In genomic region chr11:1870326-1870696, GRCh38 we compare ENCODE assay signal across 8 cellular contexts. TPM values are rescaled to one million over a fixed set of nuclear protein-coding genes. Genes with fewer than 3 reads are reported as not detected.
A peak's percentile ranks its signal among the peaks of the same experiment; 100 is the strongest.
DNase-seq lines count a peak whose midpoint lies in the region; ATAC-seq, FAIRE-seq and TF ChIP-seq lines count a peak whose summit lies in the region.
"Had no signal": no experiment of that assay in that cellular context is flagged by ENCODE, and none has a peak within 500 bp of the region (broad histone marks: within the 10 kb centered on the region; RNA-seq: fewer than 3 reads in every experiment).

No MANE protein-coding gene starts in this region.

- H3K27ac ChIP-seq in A549 (peak overlapping the region in 1 of 2 experiments; percentile 56; a peak in 1 of 6 replicates), muscle layer of duodenum (ENCODE audit: low read length) (no peak overlapping the region)

- no peaks in the 10 kb centered on the region for H3K27me3 ChIP-seq in muscle layer of duodenum (ENCODE audit: low read depth, low read length)

- CTCF ChIA-PET in A549 (lab: Yijun Ruan, JAX): interaction anchor here (0.7 to 3.5 kb wide), 22 partner anchors 11 to 280 kb away, joined by 3 to 35 read pairs (median 4); partner anchors contain the start of genes LSP1, SYT8 and TNNI2

- peaks cover 49% of the 10 kb centered on the region for H3K4me1 Mint-ChIP-seq in activated naive CD8-positive, alpha-beta T cell (ENCODE audit: low read depth)

- H3K4me3 Mint-ChIP-seq in activated naive CD8-positive, alpha-beta T cell: peak overlapping the region; percentile 80

- H3K27me3 Mint-ChIP-seq in activated naive CD8-positive, alpha-beta T cell: no peaks in the 10 kb centered on the region

- no peak for FAIRE-seq in A549 (lab: Jason Lieb, UNC)

- DNase-seq in A549 (ENCODE audit: low read depth in 1 of 2, low spot score in 1 of 2): no peak
- DNase-seq in NK-92 (lab: John Stamatoyannopoulos, UW; ENCODE audit: unreplicated experiment): no peak
- no peak for DNase-seq in AG08395 (ENCODE audit: low spot score)
- DNase-seq: NCI-H510A had no signal

- H3K9me3 Mint-ChIP-seq in activated naive CD8-positive, alpha-beta T cell (ENCODE audit: low read depth): no peaks in the 10 kb centered on the region

- no CpG with 5 or more reads among the region's 12 CpGs for WGBS in A549 (ENCODE audit: missing lambda C conversion rate)

- peak overlapping the region; percentile 67 for H3K4me2 ChIP-seq in A549

- TF ChIP-seq CTCF in A549 (IDR thresholded peaks at IDR 0.05): no peak

- no peak for TF ChIP-seq RAD21 in A549 (conservative IDR thresholded peaks at IDR 0.05 in 1 of 2, IDR thresholded peaks at IDR 0.05 in 1 of 2)

- no peak for TF ChIP-seq EP300 in A549 (IDR thresholded peaks at IDR 0.05)

- POLR2A ChIA-PET in A549 (lab: Yijun Ruan, JAX): no interaction called here

- H3K36me3 ChIP-seq in muscle layer of duodenum (ENCODE audit: control insufficient read depth in 1 of 2, insufficient read depth in 2 of 2, low read length in 2 of 2): no peaks in the 10 kb centered on the region

- H3K9me3 ChIP-seq in A549 (no peaks in the 10 kb centered on the region), muscle layer of duodenum (ENCODE audit: control insufficient read depth in 1 of 2, low read length in 2 of 2) (no peaks in the 10 kb centered on the region)

- peaks cover 25% of the 10 kb centered on the region for H3K4me1 ChIP-seq in A549
- peaks cover 0 to 23% of the 10 kb centered on the region in 2 donors for H3K4me1 ChIP-seq in muscle layer of duodenum (ENCODE audit: control insufficient read depth in 1 of 2, insufficient read depth in 2 of 2, low read length in 2 of 2)

- peak in 1 of 2 experiments; percentile 6; a peak in 3 of 6 replicates for ATAC-seq in A549
- no peak for ATAC-seq in GM18858 (IDR thresholded peaks at IDR 0.05; ENCODE audit: unreplicated experiment)
- ATAC-seq: SK-N-SH treated with all-trans-retinoic acid at 6 μM for 48 hours had no signal

- no peak overlapping the region for H3K27ac Mint-ChIP-seq in activated naive CD8-positive, alpha-beta T cell

- H3K4me3 ChIP-seq in A549: no peak overlapping the region
- peak overlapping the region; percentile 26 to 47 for H3K4me3 ChIP-seq in muscle layer of duodenum (ENCODE audit: low read depth in 1 of 2, low read length in 2 of 2)

- no peak for TF ChIP-seq POLR2A in A549 (IDR thresholded peaks at IDR 0.05; ENCODE audit: low read length)

- no peaks in the 10 kb centered on the region for H3K36me3 Mint-ChIP-seq in activated naive CD8-positive, alpha-beta T cell

TF ChIP-seq in A549, 52 proteins besides CTCF, POLR2A, EP300 and RAD21:
- no peak for TF ChIP-seq MAFK (IDR thresholded peaks at IDR 0.05; ENCODE audit: partially characterized antibody)
- TF ChIP-seq REST (IDR thresholded peaks at IDR 0.05): no peak
- TF ChIP-seq, protein P1, sequence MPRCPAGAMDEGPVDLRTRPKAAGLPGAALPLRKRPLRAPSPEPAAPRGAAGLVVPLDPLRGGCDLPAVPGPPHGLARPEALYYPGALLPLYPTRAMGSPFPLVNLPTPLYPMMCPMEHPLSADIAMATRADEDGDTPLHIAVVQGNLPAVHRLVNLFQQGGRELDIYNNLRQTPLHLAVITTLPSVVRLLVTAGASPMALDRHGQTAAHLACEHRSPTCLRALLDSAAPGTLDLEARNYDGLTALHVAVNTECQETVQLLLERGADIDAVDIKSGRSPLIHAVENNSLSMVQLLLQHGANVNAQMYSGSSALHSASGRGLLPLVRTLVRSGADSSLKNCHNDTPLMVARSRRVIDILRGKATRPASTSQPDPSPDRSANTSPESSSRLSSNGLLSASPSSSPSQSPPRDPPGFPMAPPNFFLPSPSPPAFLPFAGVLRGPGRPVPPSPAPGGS (IDR thresholded peaks at IDR 0.05): no peak
- TF ChIP-seq MAZ (IDR thresholded peaks at IDR 0.05; ENCODE audit: borderline replicate concordance, low read depth, low read length): no peak

RNA-seq across cellular contexts. Expression of gene LSP1, which starts 17.4 kb away (rescaled TPM):
- 0.42 and 0.67 TPM in 2 replicates for polyA plus RNA-seq in A549 (2011; rRNA removed)
- 0.21 and 0.23 TPM in 2 replicates for polyA plus RNA-seq in A549 (2012; cell fraction: cytosol; rRNA removed)
- 0.13 and 0.15 TPM in 2 replicates for polyA plus RNA-seq in A549 (2012; cell fraction: nucleus; rRNA removed)
- polyA plus RNA-seq in A549 (2017; fragmentation: RNase III; extraction: RNeasy Plus Mini Kit Qiagen cat#74134 plus additional on column Dnase treatment): 1.7 to 5.5 TPM (median 3.5 TPM) in 3 replicates
- polyA minus RNA-seq in A549 (2011; rRNA and poly(A)+ RNA removed): 2.8 TPM in 1 of 2 replicates, not detected in the other

RNA-seq across cellular contexts. Expression of gene PRR33, which starts 21.4 kb away (rescaled TPM):
- polyA plus RNA-seq in A549 (2011; rRNA removed) (not detected in 2 replicates), A549 (2017; fragmentation: RNase III; extraction: RNeasy Plus Mini Kit Qiagen cat#74134 plus additional on column Dnase treatment) (not detected in 3 replicates)
- polyA plus RNA-seq in A549 (2012; cell fraction: cytosol; rRNA removed): not detected in 2 replicates
- 0.02 TPM in 1 of 2 replicates, not detected in the other for polyA plus RNA-seq in A549 (2012; cell fraction: nucleus; rRNA removed)
- not detected in 2 replicates for polyA minus RNA-seq in A549 (2011; rRNA and poly(A)+ RNA removed)

RNA-seq across cellular contexts. Expression of gene TNNI2, which starts 31.5 kb away (rescaled TPM):
- not detected in 2 replicates for polyA plus RNA-seq in A549 (2011; rRNA removed)
- not detected in 2 replicates for polyA plus RNA-seq in A549 (2012; cell fraction: cytosol; rRNA removed)
- 0.31 TPM in 1 of 2 replicates, not detected in the other for polyA plus RNA-seq in A549 (2012; cell fraction: nucleus; rRNA removed)
- polyA plus RNA-seq in A549 (2017; fragmentation: RNase III; extraction: RNeasy Plus Mini Kit Qiagen cat#74134 plus additional on column Dnase treatment): not detected in 3 replicates
- polyA minus RNA-seq in A549 (2011; rRNA and poly(A)+ RNA removed): not detected in 2 replicates

RNA-seq across cellular contexts. Expression of gene SYT8, which starts 35.5 kb away (rescaled TPM):
- polyA plus RNA-seq in A549 (2011; rRNA removed) (not detected in 2 replicates), A549 (2017; fragmentation: RNase III; extraction: RNeasy Plus Mini Kit Qiagen cat#74134 plus additional on column Dnase treatment) (0.21 to 0.25 TPM (median 0.22 TPM) in 3 replicates)
- 0.06 TPM in 1 of 2 replicates, not detected in the other for polyA plus RNA-seq in A549 (2012; cell fraction: cytosol; rRNA removed)
- 0.34 and 0.70 TPM in 2 replicates for polyA plus RNA-seq in A549 (2012; cell fraction: nucleus; rRNA removed)
- not detected in 2 replicates for polyA minus RNA-seq in A549 (2011; rRNA and poly(A)+ RNA removed)

RNA-seq across cellular contexts. Expression of gene TNNT3, which starts 49.2 kb away (rescaled TPM):
- polyA plus RNA-seq in A549 (2011; rRNA removed) (not detected in 2 replicates), A549 (2017; fragmentation: RNase III; extraction: RNeasy Plus Mini Kit Qiagen cat#74134 plus additional on column Dnase treatment) (0.15 TPM in 1 of 3 replicates, not detected in the others)
- 0.07 TPM in 1 of 2 replicates, not detected in the other for polyA plus RNA-seq in A549 (2012; cell fraction: cytosol; rRNA removed)
- not detected in 2 replicates for polyA plus RNA-seq in A549 (2012; cell fraction: nucleus; rRNA removed)
- polyA minus RNA-seq in A549 (2011; rRNA and poly(A)+ RNA removed): not detected in 2 replicates
